In the genomic region with DNA sequence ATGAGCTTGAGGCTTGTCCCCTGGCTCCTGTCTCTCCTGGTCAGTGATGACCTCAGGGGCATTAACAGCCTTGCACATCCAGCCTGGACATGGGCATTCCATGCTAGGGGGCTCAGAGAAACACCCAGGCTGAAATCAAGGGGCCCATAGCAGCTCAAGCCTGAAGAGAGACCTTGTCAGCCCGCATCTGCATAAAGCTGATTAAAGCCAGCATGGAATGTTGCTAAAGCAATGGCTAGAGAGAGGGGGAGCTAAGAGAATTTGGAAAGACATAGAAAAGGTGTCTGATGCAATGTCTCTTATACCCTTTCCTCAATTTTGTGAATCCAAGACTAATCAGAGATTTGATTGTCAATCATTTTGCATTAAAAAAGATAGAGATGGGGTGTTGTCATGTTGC, we compare ENCODE assay signal across 22 cellular contexts. TPM values are rescaled to one million over a fixed set of nuclear protein-coding genes. Genes with fewer than 3 reads are reported as not detected.
"Had no signal": no experiment of that assay in that cellular context is flagged by ENCODE, and none has a peak within 500 bp of the region (broad histone marks: within the 10 kb centered on the region; RNA-seq: fewer than 3 reads in every experiment).

No MANE protein-coding gene starts in this region.

- H3K9me2 ChIP-seq: SK-N-SH had no signal

- DNase-seq: Kasumi-1, MM.1S, NCI-H1092 treated with DMSO at 0.1 percent for 48 hours, NCI-H1436, NCI-H187, NCI-H2029 treated with DMSO at 0.1 percent for 48 hours, NCI-H2171 treated with DMSO at 0.1 percent for 48 hours, NCI-H345, NCI-H446 treated with DMSO at 0.1 percent for 48 hours, NCI-H510A treated with DMSO at 0.1 percent for 48 hours, NCI-H526, SHP77, SK-N-SH, SW 1271 had no signal

- H3K4me3 Mint-ChIP-seq: IgD-negative memory B cell had no signal

- H3K9ac ChIP-seq: KMS-11, SK-N-SH had no signal

- H3K27ac ChIP-seq: HL-60, KMS-11, RWPE1 had no signal

- H3K27ac Mint-ChIP-seq: IgD-negative memory B cell had no signal

- H3K4me3 ChIP-seq: K562 had no signal

- H3K4me2 ChIP-seq: KMS-11, SK-N-SH had no signal

- ATAC-seq: K562 had no signal

- H3K36me3 Mint-ChIP-seq: IgD-negative memory B cell had no signal

- FAIRE-seq: HTR-8/SVneo, K562, RCC 7860 had no signal

RNA-seq across cellular contexts. Expression of gene WSCD1, which starts 51.4 kb away (rescaled TPM):
- total RNA-seq: K562, M059J had no signal
- polyA plus RNA-seq: IgD-negative memory B cell, K562 had no signal
